Comparison of ENCODE assay signal across 20 cellular contexts in genomic region chr2:85008252-85008651, GRCh38. TPM values are rescaled to one million over a fixed set of nuclear protein-coding genes. Genes with fewer than 3 reads are reported as not detected.
DNase-seq lines count a peak whose midpoint lies in the region; ATAC-seq and TF ChIP-seq lines count a peak whose summit lies in the region.
"Had no signal": no experiment of that assay in that cellular context is flagged by ENCODE, and none has a peak within 500 bp of the region (broad histone marks: within the 10 kb centered on the region; RNA-seq: fewer than 3 reads in every experiment).

No MANE protein-coding gene starts in this region.

- H3K4me3 ChIP-seq in GM23338 = no peak overlapping the region
- H3K4me3 ChIP-seq in smooth muscle cell = no peak overlapping the region
- no peak overlapping the region for H3K4me3 ChIP-seq in tibial artery
- H3K4me3 ChIP-seq: GM12878 had no signal

- no peak for TF ChIP-seq CTCF in activated CD8-positive, alpha-beta T cell treated with anti-CD3 and anti-CD28 coated beads for 36 hours (IDR thresholded peaks at IDR 0.05)
- TF ChIP-seq CTCF in GM23338 (conservative IDR thresholded peaks at IDR 0.05; ENCODE audit: low read depth in 2 of 2) (no peak), smooth muscle cell (IDR thresholded peaks at IDR 0.05; ENCODE audit: borderline replicate concordance, insufficient read depth, poor library complexity, severe bottlenecking) (no peak), tibial artery (IDR thresholded peaks at IDR 0.05) (no peak)

- H3K9me3 ChIP-seq in smooth muscle cell (replicated peaks; ENCODE audit: low read depth) (no peaks in the 10 kb centered on the region), tibial artery (no peaks in the 10 kb centered on the region)
- H3K9me3 ChIP-seq: BE2C had no signal

- peak overlapping the region; percentile 58; the same call in 1 of the 2 replicates for H3K27ac ChIP-seq in GM23338 (ENCODE audit: low read depth)
- peak overlapping the region; percentile 20 for H3K27ac ChIP-seq in smooth muscle cell (ENCODE audit: low read depth)
- no peak overlapping the region for H3K27ac ChIP-seq in tibial artery

- DNase-seq in activated CD8-positive, alpha-beta T cell treated with anti-CD3 and anti-CD28 coated beads for 36 hours = no peak
- DNase-seq in activated CD8-positive, alpha-beta T cell treated with anti-CD3 and anti-CD28 coated beads, Interleukin-2, amount 10 ng/mL, durations not matched to agents 7 days and 5 days = no peak
- no peak for DNase-seq in GM23338 (ENCODE audit: low spot score)
- no peak for DNase-seq in smooth muscle cell (lab: John Stamatoyannopoulos, UW; ENCODE audit: unreplicated experiment)
- no peak for DNase-seq in NCI-H226
- DNase-seq in tibial artery = no peak
- DNase-seq in foreskin melanocyte = no peak
- DNase-seq: 8988T; BE2C; CD4-positive, alpha-beta T cell; DMS153; H7; HFFc6; KG1; NCI-H1694 treated with DMSO at 0.1 percent for 48 hours; NCI-H524; NCI-H82; RPMI8226 had no signal

- ATAC-seq in activated CD8-positive, alpha-beta T cell treated with anti-CD3 and anti-CD28 coated beads for 36 hours = no peak
- ATAC-seq in activated CD8-positive, alpha-beta T cell treated with anti-CD3 and anti-CD28 coated beads, Interleukin-2, amount 10 ng/mL, durations not matched to agents 7 days and 5 days = no peak
- ATAC-seq in GM23338 = no peak

- H3K36me3 Mint-ChIP-seq in activated CD8-positive, alpha-beta T cell treated with anti-CD3 and anti-CD28 coated beads for 36 hours (ENCODE audit: low read depth) = peaks cover 63% of the 10 kb centered on the region
- peaks cover 46% of the 10 kb centered on the region for H3K36me3 Mint-ChIP-seq in activated CD8-positive, alpha-beta T cell treated with anti-CD3 and anti-CD28 coated beads, Interleukin-2, amount 10 ng/mL, durations not matched to agents 7 days and 5 days (ENCODE audit: low read depth)
- H3K36me3 Mint-ChIP-seq in GM23338 (ENCODE audit: low read depth) = peaks cover 40% of the 10 kb centered on the region
- H3K36me3 Mint-ChIP-seq in dendritic cell treated with granulocyte-macrophage colony-stimulating factor and Interleukin-4, amounts not matched to agents 40 ng/mL and 50 ng/mL, for 4 days (ENCODE audit: low read depth) = peaks cover 44% of the 10 kb centered on the region

- H3K27me3 ChIP-seq in GM23338 (ENCODE audit: insufficient read depth) (no peaks in the 10 kb centered on the region), smooth muscle cell (ENCODE audit: low read depth) (no peaks in the 10 kb centered on the region), tibial artery (no peaks in the 10 kb centered on the region)
- H3K27me3 ChIP-seq: BE2C had no signal

- intact Hi-C loops in activated CD8-positive, alpha-beta T cell treated with anti-CD3 and anti-CD28 coated beads for 36 hours (cut with micrococcal nuclease) = no loop called here
- intact Hi-C loops in dendritic cell treated with granulocyte-macrophage colony-stimulating factor and Interleukin-4, amounts not matched to agents 40 ng/mL and 50 ng/mL, for 4 days (cut with micrococcal nuclease) = no loop called here
- intact Hi-C loops in tibial artery (cut with DNase I; ENCODE audit: low total_unique reads) = no loop called here

- H3K27me3 Mint-ChIP-seq in activated CD8-positive, alpha-beta T cell treated with anti-CD3 and anti-CD28 coated beads for 36 hours = no peaks in the 10 kb centered on the region
- H3K27me3 Mint-ChIP-seq in activated CD8-positive, alpha-beta T cell treated with anti-CD3 and anti-CD28 coated beads, Interleukin-2, amount 10 ng/mL, durations not matched to agents 7 days and 5 days (ENCODE audit: low read depth) = no peaks in the 10 kb centered on the region
- no peaks in the 10 kb centered on the region for H3K27me3 Mint-ChIP-seq in GM23338 (ENCODE audit: insufficient read depth, low read depth, poor library complexity)
- H3K27me3 Mint-ChIP-seq in dendritic cell treated with granulocyte-macrophage colony-stimulating factor and Interleukin-4, amounts not matched to agents 40 ng/mL and 50 ng/mL, for 4 days = no peaks in the 10 kb centered on the region
- H3K27me3 Mint-ChIP-seq: CD4-positive, alpha-beta T cell had no signal

- peaks cover 71% of the 10 kb centered on the region for H3K4me1 Mint-ChIP-seq in activated CD8-positive, alpha-beta T cell treated with anti-CD3 and anti-CD28 coated beads for 36 hours (ENCODE audit: low read depth)
- H3K4me1 Mint-ChIP-seq in activated CD8-positive, alpha-beta T cell treated with anti-CD3 and anti-CD28 coated beads, Interleukin-2, amount 10 ng/mL, durations not matched to agents 7 days and 5 days (ENCODE audit: low read depth) = peaks cover 62% of the 10 kb centered on the region
- H3K4me1 Mint-ChIP-seq in GM23338 = peaks cover 34% of the 10 kb centered on the region
- peaks cover 50% of the 10 kb centered on the region for H3K4me1 Mint-ChIP-seq in dendritic cell treated with granulocyte-macrophage colony-stimulating factor and Interleukin-4, amounts not matched to agents 40 ng/mL and 50 ng/mL, for 4 days (ENCODE audit: low read depth)

- H3K36me3 ChIP-seq in GM23338 (ENCODE audit: insufficient read depth) (peaks cover 11% of the 10 kb centered on the region), smooth muscle cell (ENCODE audit: low read depth) (no peaks in the 10 kb centered on the region), tibial artery (peaks cover 0 to 11% (median 3%) of the 10 kb centered on the region in 3 donors)
- H3K36me3 ChIP-seq: BE2C had no signal

- peaks cover 98% of the 10 kb centered on the region for H3K79me2 ChIP-seq in GM23338 (replicated peaks; ENCODE audit: insufficient read depth)
- peaks cover 97% of the 10 kb centered on the region for H3K79me2 ChIP-seq in smooth muscle cell (ENCODE audit: low read depth)

- H3K9me2 ChIP-seq in GM23338 (ENCODE audit: insufficient read depth) = peaks cover 5% of the 10 kb centered on the region; the same call in 1 of the 2 replicates

- H3K4me3 Mint-ChIP-seq in activated CD8-positive, alpha-beta T cell treated with anti-CD3 and anti-CD28 coated beads for 36 hours = no peak overlapping the region
- H3K4me3 Mint-ChIP-seq in activated CD8-positive, alpha-beta T cell treated with anti-CD3 and anti-CD28 coated beads, Interleukin-2, amount 10 ng/mL, durations not matched to agents 7 days and 5 days = no peak overlapping the region
- no peak overlapping the region for H3K4me3 Mint-ChIP-seq in GM23338
- H3K4me3 Mint-ChIP-seq in dendritic cell treated with granulocyte-macrophage colony-stimulating factor and Interleukin-4, amounts not matched to agents 40 ng/mL and 50 ng/mL, for 4 days = no peak overlapping the region
- H3K4me3 Mint-ChIP-seq: CD4-positive, alpha-beta T cell; HFFc6 had no signal

- WGBS in smooth muscle cell (ENCODE audit: low lambda C conversion rate) = 90% methylated on average over 2 of the region's 2 CpGs

- CTCF ChIA-PET in activated CD8-positive, alpha-beta T cell treated with anti-CD3 and anti-CD28 coated beads for 36 hours (lab: Charles Lee) = interaction anchor here (8.5 kb wide), 1 partner anchor 83 kb away, joined by 71 read pairs; no protein-coding TSS in a partner anchor
- CTCF ChIA-PET in activated CD8-positive, alpha-beta T cell treated with anti-CD3 and anti-CD28 coated beads, Interleukin-2, amount 10 ng/mL, durations not matched to agents 7 days and 5 days (lab: Charles Lee) = interaction anchor here (0.7 kb wide), 1 partner anchor 41 kb away, joined by 3 read pairs; no protein-coding TSS in a partner anchor

- H3K4me2 ChIP-seq in GM23338 = no peak overlapping the region; the same call in 1 of the 2 replicates
- H3K4me2 ChIP-seq in smooth muscle cell = no peak overlapping the region

- H3F3A ChIP-seq in GM23338 (replicated peaks; ENCODE audit: low read depth) = peaks cover 26% of the 10 kb centered on the region
- H3F3A ChIP-seq in smooth muscle cell (ENCODE audit: low read depth) = no peaks in the 10 kb centered on the region

- no peak overlapping the region for H3K9ac ChIP-seq in smooth muscle cell (ENCODE audit: low read depth)

- H4K20me1 ChIP-seq in GM23338 (replicated peaks; ENCODE audit: insufficient read depth) (peaks cover 69% of the 10 kb centered on the region), smooth muscle cell (ENCODE audit: low read depth) (peaks cover 97% of the 10 kb centered on the region)

- peaks cover 36% of the 10 kb centered on the region for H3K4me1 ChIP-seq in GM23338 (ENCODE audit: insufficient read depth)
- peaks cover 10% of the 10 kb centered on the region for H3K4me1 ChIP-seq in smooth muscle cell (ENCODE audit: low read depth)
- H3K4me1 ChIP-seq in tibial artery = peaks cover 0 to 32% (median 5%) of the 10 kb centered on the region in 4 donors
- H3K4me1 ChIP-seq: BE2C had no signal

- no peak overlapping the region for H2AFZ ChIP-seq in GM23338
- H2AFZ ChIP-seq in smooth muscle cell (ENCODE audit: low read depth) = no peak overlapping the region

- H3K27ac Mint-ChIP-seq in activated CD8-positive, alpha-beta T cell treated with anti-CD3 and anti-CD28 coated beads for 36 hours = peak overlapping the region; percentile 78
- no peak overlapping the region for H3K27ac Mint-ChIP-seq in activated CD8-positive, alpha-beta T cell treated with anti-CD3 and anti-CD28 coated beads, Interleukin-2, amount 10 ng/mL, durations not matched to agents 7 days and 5 days
- H3K27ac Mint-ChIP-seq in GM23338 = no peak overlapping the region
- peak overlapping the region; percentile 74 for H3K27ac Mint-ChIP-seq in dendritic cell treated with granulocyte-macrophage colony-stimulating factor and Interleukin-4, amounts not matched to agents 40 ng/mL and 50 ng/mL, for 4 days
- H3K27ac Mint-ChIP-seq: HFFc6 had no signal

- POLR2A ChIA-PET in activated CD8-positive, alpha-beta T cell treated with anti-CD3 and anti-CD28 coated beads for 36 hours (lab: Charles Lee) = interaction anchor here (0.8 to 0.9 kb wide), 2 partner anchors 21 to 62 kb away, joined by 3 to 5 read pairs; no protein-coding TSS in a partner anchor
- POLR2A ChIA-PET in activated CD8-positive, alpha-beta T cell treated with anti-CD3 and anti-CD28 coated beads, Interleukin-2, amount 10 ng/mL, durations not matched to agents 7 days and 5 days (lab: Charles Lee) = no interaction called here

- H3K9me3 Mint-ChIP-seq in activated CD8-positive, alpha-beta T cell treated with anti-CD3 and anti-CD28 coated beads for 36 hours = peaks cover 15% of the 10 kb centered on the region
- H3K9me3 Mint-ChIP-seq in activated CD8-positive, alpha-beta T cell treated with anti-CD3 and anti-CD28 coated beads, Interleukin-2, amount 10 ng/mL, durations not matched to agents 7 days and 5 days (ENCODE audit: insufficient read depth) = no peaks in the 10 kb centered on the region
- H3K9me3 Mint-ChIP-seq in GM23338 = peaks cover 4% of the 10 kb centered on the region; the same call in 2 of the 3 replicates
- no peaks in the 10 kb centered on the region for H3K9me3 Mint-ChIP-seq in dendritic cell treated with granulocyte-macrophage colony-stimulating factor and Interleukin-4, amounts not matched to agents 40 ng/mL and 50 ng/mL, for 4 days
- H3K9me3 Mint-ChIP-seq: CD4-positive, alpha-beta T cell; HFFc6 had no signal

RNA-seq across cellular contexts. Expression of gene KCMF1, which starts 37.3 kb away (rescaled TPM):
- total RNA-seq in activated CD8-positive, alpha-beta T cell treated with anti-CD3 and anti-CD28 coated beads for 36 hours = 100 to 1,000 TPM; 101 to 105 TPM
- 10 to 100 TPM; 88.9 to 92.5 TPM for total RNA-seq in activated CD8-positive, alpha-beta T cell treated with anti-CD3 and anti-CD28 coated beads, Interleukin-2, amount 10 ng/mL, durations not matched to agents 7 days and 5 days
- total RNA-seq in GM23338 (2014; rRNA removed; shearing (Covaris generic)) = 120 and 129 TPM in 2 replicates
- polyA plus RNA-seq in GM23338 (2016; fragmentation: Nextera tagmentation; extraction: Ambion mirVana) (29.3 and 39.4 TPM in 2 replicates), smooth muscle cell (55.0 and 56.5 TPM in 2 replicates)
- 65.0 and 102 TPM in 2 replicates for total RNA-seq in smooth muscle cell

Comparison
In these comparisons a context has a peak if more than half of its experiments do, and no peak if none do; other contexts are left out.
1. H3K27ac Mint-ChIP-seq: peak in activated CD8-positive, alpha-beta T cell treated with anti-CD3 and anti-CD28 coated beads for 36 hours (single experiment) and dendritic cell treated with granulocyte-macrophage colony-stimulating factor and Interleukin-4, amounts not matched to agents 40 ng/mL and 50 ng/mL, for 4 days (single experiment); none in activated CD8-positive, alpha-beta T cell treated with anti-CD3 and anti-CD28 coated beads, Interleukin-2, amount 10 ng/mL, durations not matched to agents 7 days and 5 days (single experiment) and GM23338 (single experiment).
2. H3K27ac ChIP-seq: peak in GM23338 (single experiment) and smooth muscle cell (single experiment); none in tibial artery (0 of 2).